ENCODE assay signal across 11 cellular contexts in genomic region chr9:41077586-41077985, GRCh38. TPM values are rescaled to one million over a fixed set of nuclear protein-coding genes. Genes with fewer than 3 reads are reported as not detected.
"Had no signal": no experiment of that assay in that cellular context is flagged by ENCODE, and none has a peak within 500 bp of the region (broad histone marks: within the 10 kb centered on the region; RNA-seq: fewer than 3 reads in every experiment).

No MANE protein-coding gene starts in this region.

RNA-seq across cellular contexts. Expression of gene FOXD4L6, which starts 50.9 kb away (rescaled TPM):
- total RNA-seq: activated CD4-positive, alpha-beta memory T cell treated with anti-CD3 and anti-CD28 coated beads, Interleukin-2, amount 10 ng/mL, durations not matched to agents 7 days and 5 days; activated CD4-positive, alpha-beta T cell treated with anti-CD3 and anti-CD28 coated beads, Interleukin-2, amount 10 ng/mL, durations not matched to agents 7 days and 5 days; epithelial cell of proximal tubule; gastrocnemius medialis; left ventricle myocardium inferior; mucosa of gallbladder; skeletal muscle tissue; T-helper 2 cell treated with Interferon-gamma antibody and Interleukin-4, amounts not matched to agents 100 ng/mL and 5 ng/mL, for 36 hours; temporal lobe; ureter; WTC11 had no signal
